ENCODE assay signal across 1 cellular context in the genomic region with DNA sequence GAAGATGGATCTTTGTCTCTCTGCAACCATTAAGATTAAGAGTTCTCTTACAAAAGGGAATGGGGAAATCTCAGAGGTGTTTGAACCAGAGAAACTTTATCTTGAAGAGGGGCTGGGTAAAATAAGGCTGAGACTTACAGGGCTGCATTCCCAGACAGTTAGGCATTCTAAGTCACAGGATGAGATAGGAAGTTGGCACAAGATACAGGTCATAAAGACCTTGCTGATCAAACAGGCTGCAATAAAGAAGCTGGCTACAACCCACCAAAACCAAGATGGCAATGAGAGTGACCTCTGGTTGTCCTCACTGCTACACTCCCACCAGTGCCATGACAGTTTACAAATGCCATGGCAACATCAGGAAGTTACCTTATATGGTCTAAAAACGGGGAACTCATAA.
A peak's percentile ranks its signal among the peaks of the same experiment; 100 is the strongest.
TF ChIP-seq lines count a peak whose summit lies in the region.

No MANE protein-coding gene starts in this region.

TF ChIP-seq in K562, 482 proteins besides CTCF, POLR2A, EP300 and RAD21:
- 0 out of 2 replicates have a peak, but pooled peaks have one; percentile 17 for TF ChIP-seq RFX1 (IDR thresholded peaks at IDR 0.05)
